In the genomic region with DNA sequence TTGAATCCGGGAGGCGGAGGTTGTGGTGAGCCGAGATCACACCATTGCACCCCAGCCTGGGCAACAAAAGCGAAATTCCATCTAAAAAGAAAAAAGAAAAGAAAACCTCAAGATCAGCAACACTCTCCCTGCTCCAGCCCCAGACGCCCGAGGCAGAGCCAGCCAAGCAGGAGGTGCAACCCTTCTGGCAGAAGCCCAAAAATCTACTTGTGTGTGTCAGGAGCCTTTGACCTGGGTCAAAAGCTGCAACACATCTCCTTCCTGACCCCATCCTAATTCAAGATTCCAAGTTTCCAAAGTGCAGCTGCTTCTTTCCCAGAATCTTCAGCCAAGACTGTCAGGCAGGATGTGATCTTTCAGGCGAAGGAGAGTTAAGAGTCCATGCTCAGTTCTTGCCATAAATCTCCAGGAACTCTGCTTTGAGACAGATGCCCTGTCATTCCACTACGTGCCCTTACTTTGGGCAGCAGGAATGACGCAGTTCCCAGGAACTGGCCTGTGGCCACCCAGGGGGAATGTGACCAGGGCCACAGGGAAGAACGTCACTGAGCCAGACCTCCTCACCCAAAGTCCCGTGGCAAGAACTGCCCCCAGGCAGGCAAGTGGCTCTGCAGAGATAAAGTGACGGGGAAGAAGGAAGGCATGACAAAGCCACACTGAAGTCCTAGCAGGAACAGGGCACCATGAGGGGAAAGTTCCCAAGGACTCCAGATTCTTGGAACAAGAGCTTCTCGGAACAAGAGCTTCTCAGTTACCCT, we compare ENCODE assay signal across 7 cellular contexts. TPM values are rescaled to one million over a fixed set of nuclear protein-coding genes. Genes with fewer than 3 reads are reported as not detected.
A peak's percentile ranks its signal among the peaks of the same experiment; 100 is the strongest.
DNase-seq lines count a peak whose midpoint lies in the region; TF ChIP-seq lines count a peak whose summit lies in the region.

No MANE protein-coding gene starts in this region.

- TF ChIP-seq POLR2A in suprapubic skin (IDR thresholded peaks at IDR 0.05) = no peak

- no peaks in the 10 kb centered on the region for H3K9me3 Mint-ChIP-seq in activated T-cell treated with anti-CD3 and anti-CD28 coated beads, Interleukin-2, amount 50 U/mL, for 24 hours

- intact Hi-C loops in colonic mucosa (cut with DNase I) = no loop called here

- H3K27me3 ChIP-seq in colonic mucosa (no peaks in the 10 kb centered on the region), suprapubic skin (no peaks in the 10 kb centered on the region)

- H3K9me3 ChIP-seq in colonic mucosa (no peaks in the 10 kb centered on the region), mesodermal cell (ENCODE audit: control insufficient read depth, low read length) (no peaks in the 10 kb centered on the region), suprapubic skin (no peaks in the 10 kb centered on the region)

- no peak overlapping the region for H3K4me3 Mint-ChIP-seq in activated T-cell treated with anti-CD3 and anti-CD28 coated beads, Interleukin-2, amount 50 U/mL, for 24 hours

- H3K27ac Mint-ChIP-seq in activated T-cell treated with anti-CD3 and anti-CD28 coated beads, Interleukin-2, amount 50 U/mL, for 24 hours = no peak overlapping the region

- H3K27me3 Mint-ChIP-seq in activated T-cell treated with anti-CD3 and anti-CD28 coated beads, Interleukin-2, amount 50 U/mL, for 24 hours = no peaks in the 10 kb centered on the region

- peak overlapping the region in 1 of 2 donors; percentile 2 for H3K9ac ChIP-seq in colonic mucosa (ENCODE audit: low read depth in 2 of 2, low read length in 2 of 2)

- WGBS in mesodermal cell (ENCODE audit: insufficient coverage in 2 of 2), 2 experiments = 91 to 95% methylated on average over 8 to 11 of the region's 13 CpGs
- WGBS in suprapubic skin = 44% methylated on average over 13 of the region's 13 CpGs

- H3K4me1 Mint-ChIP-seq in activated T-cell treated with anti-CD3 and anti-CD28 coated beads, Interleukin-2, amount 50 U/mL, for 24 hours (ENCODE audit: low read depth) = peaks cover 70% of the 10 kb centered on the region

- H3K36me3 Mint-ChIP-seq in activated T-cell treated with anti-CD3 and anti-CD28 coated beads, Interleukin-2, amount 50 U/mL, for 24 hours (ENCODE audit: low read depth) = no peaks in the 10 kb centered on the region

- TF ChIP-seq CTCF in colonic mucosa (IDR thresholded peaks at IDR 0.05) (no peak), suprapubic skin (IDR thresholded peaks at IDR 0.05) (no peak)

- peak; percentile 75 for DNase-seq in RPMI8226
- no peak for DNase-seq in colonic mucosa
- no peak for DNase-seq in suprapubic skin (ENCODE audit: low spot score in 2 of 2)
- DNase-seq in GM19238 (ENCODE audit: insufficient read length, low spot score) = no peak
- DNase-seq in NCI-H2227 treated with DMSO at 0.1 percent for 48 hours (lab: John Stamatoyannopoulos, UW) = no peak
- no peak for DNase-seq in activated T-cell treated with anti-CD3 and anti-CD28 coated beads, Interleukin-2, amount 50 U/mL, for 24 hours

- H3K4me1 ChIP-seq in colonic mucosa = no peaks in the 10 kb centered on the region
- H3K4me1 ChIP-seq in mesodermal cell (ENCODE audit: control insufficient read depth, insufficient read depth, low read length, poor library complexity, severe bottlenecking) = no peaks in the 10 kb centered on the region
- peaks cover 46% of the 10 kb centered on the region for H3K4me1 ChIP-seq in suprapubic skin

- H3K4me3 ChIP-seq in colonic mucosa (no peak overlapping the region), mesodermal cell (ENCODE audit: extremely low read depth, insufficient read depth, low read length, poor library complexity, severe bottlenecking) (no peak overlapping the region), suprapubic skin (no peak overlapping the region)

- H3K36me3 ChIP-seq in colonic mucosa (no peaks in the 10 kb centered on the region), mesodermal cell (ENCODE audit: control insufficient read depth, insufficient read depth, low read length) (peaks cover 53% of the 10 kb centered on the region), suprapubic skin (no peaks in the 10 kb centered on the region)

- no peak for TF ChIP-seq EP300 in suprapubic skin (IDR thresholded peaks at IDR 0.05)

- H3K27ac ChIP-seq in colonic mucosa (peak overlapping the region; percentile 27), mesodermal cell (ENCODE audit: low read depth, low read length, severe bottlenecking) (peak overlapping the region; percentile 36), suprapubic skin (peak overlapping the region; percentile 49)

RNA-seq across cellular contexts. Expression of a gene that starts 39.4 kb away (rescaled TPM):
- total RNA-seq in colonic mucosa (1 to 10 TPM; 5.5 to 9.3 TPM), suprapubic skin (10 to 100 TPM; 11.2 to 27.0 (median 17.8) TPM)
- polyA plus RNA-seq in mesodermal cell (2013, experiment 1 of 2) = 41.1 TPM
- 40.9 TPM for polyA plus RNA-seq in mesodermal cell (2013, experiment 2 of 2)
